ENCODE assay signal across 12 cellular contexts in the genomic region with DNA sequence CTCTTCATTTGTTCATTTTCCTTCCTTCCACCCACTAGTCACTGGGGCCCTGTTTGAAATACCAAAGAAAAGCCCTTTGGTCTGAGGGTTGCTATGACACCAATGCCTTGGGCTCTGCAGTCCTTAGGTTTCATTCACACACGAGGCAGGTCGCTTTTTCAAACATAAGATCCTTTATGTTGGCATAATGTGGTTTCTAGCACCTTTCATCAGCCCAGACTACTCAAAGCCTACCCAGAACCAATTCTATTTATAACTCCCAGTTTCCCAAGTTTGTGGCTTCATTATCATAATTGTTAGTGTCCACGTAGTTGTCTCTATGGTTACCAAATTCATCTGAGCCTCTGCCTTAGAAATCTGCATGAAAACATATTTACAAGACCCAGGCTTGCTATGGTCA. TPM values are rescaled to one million over a fixed set of nuclear protein-coding genes. Genes with fewer than 3 reads are reported as not detected.
A peak's percentile ranks its signal among the peaks of the same experiment; 100 is the strongest.
DNase-seq lines count a peak whose midpoint lies in the region; ATAC-seq and TF ChIP-seq lines count a peak whose summit lies in the region.
"Had no signal": no experiment of that assay in that cellular context is flagged by ENCODE, and none has a peak within 500 bp of the region (broad histone marks: within the 10 kb centered on the region; RNA-seq: fewer than 3 reads in every experiment).

No MANE protein-coding gene starts in this region.

- H3K4me1 ChIP-seq in smooth muscle cell (ENCODE audit: low read depth), result peaks cover 23% of the 10 kb centered on the region

- H2AFZ ChIP-seq in smooth muscle cell (ENCODE audit: low read depth), result no peak overlapping the region

- peak overlapping the region; percentile 99 for H3K27ac ChIP-seq in smooth muscle cell (ENCODE audit: low read depth)

- H3K4me3 ChIP-seq in cardiac fibroblast (replicated peaks in 1 of 2; ENCODE audit: low read depth in 2 of 2, low read length in 2 of 2), result no peak overlapping the region
- H3K4me3 ChIP-seq in smooth muscle cell, result no peak overlapping the region
- H3K4me3 ChIP-seq: lung had no signal

- 6% methylated on average over 3 of the region's 3 CpGs for WGBS in smooth muscle cell (ENCODE audit: low lambda C conversion rate)

- ATAC-seq in GM21526 (IDR thresholded peaks at IDR 0.05; ENCODE audit: low FRiP score, unreplicated experiment), result no peak
- ATAC-seq: right cardiac atrium had no signal

- no peaks in the 10 kb centered on the region for H3K27me3 ChIP-seq in smooth muscle cell (ENCODE audit: low read depth)

- peak; percentile 44 for DNase-seq in NCI-H345 (lab: John Stamatoyannopoulos, UW)
- no peak for DNase-seq in NCI-H345 treated with DMSO at 0.1 percent for 48 hours (lab: John Stamatoyannopoulos, UW; ENCODE audit: unreplicated experiment)
- DNase-seq in NCI-H2196 (lab: John Stamatoyannopoulos, UW; ENCODE audit: unreplicated experiment), result peak; percentile 40
- DNase-seq in cardiac fibroblast (ENCODE audit: low read depth in 2 of 2), result peak; percentile 16 to 73
- no peak for DNase-seq in smooth muscle cell (lab: John Stamatoyannopoulos, UW; ENCODE audit: unreplicated experiment)
- DNase-seq in cerebellar nuclear complex (lab: John Stamatoyannopoulos, UW), result no peak
- DNase-seq in activated CD4-positive, alpha-beta T cell treated with anti-CD3 and anti-CD28 coated beads, Interleukin-2, amount 50 U/mL, for 48 hours, result no peak
- DNase-seq: aorta, NCI-H2081 treated with DMSO at 0.1 percent for 48 hours, right cardiac atrium had no signal

- no peaks in the 10 kb centered on the region for H3K36me3 ChIP-seq in smooth muscle cell (ENCODE audit: low read depth)

- H3K9ac ChIP-seq in smooth muscle cell (ENCODE audit: low read depth), result peak overlapping the region; percentile 88

- H3K79me2 ChIP-seq in smooth muscle cell (ENCODE audit: low read depth), result no peaks in the 10 kb centered on the region

- H3F3A ChIP-seq in smooth muscle cell (ENCODE audit: low read depth), result peaks cover 15% of the 10 kb centered on the region

- no peaks in the 10 kb centered on the region for H4K20me1 ChIP-seq in smooth muscle cell (ENCODE audit: low read depth)

- peak overlapping the region; percentile 76 for H3K4me2 ChIP-seq in smooth muscle cell

- H3K9me3 ChIP-seq in smooth muscle cell (replicated peaks; ENCODE audit: low read depth), result no peaks in the 10 kb centered on the region

- no peak for TF ChIP-seq CTCF in cardiac fibroblast (IDR thresholded peaks at IDR 0.05; ENCODE audit: low read depth, low read length)
- TF ChIP-seq CTCF in smooth muscle cell (IDR thresholded peaks at IDR 0.05; ENCODE audit: borderline replicate concordance, insufficient read depth, poor library complexity, severe bottlenecking), result no peak

RNA-seq across cellular contexts. Expression of gene TP53RK, which starts 6.6 kb away (rescaled TPM):
- 26.5 and 30.9 TPM in 2 replicates for total RNA-seq in smooth muscle cell
- 28.2 and 30.9 TPM in 2 replicates for polyA plus RNA-seq in smooth muscle cell

RNA-seq across cellular contexts. Expression of gene SLC2A10, which starts 13.6 kb away (rescaled TPM):
- total RNA-seq in smooth muscle cell, result 43.7 and 59.7 TPM in 2 replicates
- polyA plus RNA-seq in smooth muscle cell, result 27.4 and 40.5 TPM in 2 replicates

RNA-seq across cellular contexts. Expression of gene SLC13A3, which starts 44.6 kb away (rescaled TPM):
- total RNA-seq in smooth muscle cell, result 6.4 and 8.6 TPM in 2 replicates
- polyA plus RNA-seq in smooth muscle cell, result 6.2 and 7.7 TPM in 2 replicates

Comparison
In these comparisons a context has a peak if more than half of its experiments do, and no peak if none do; other contexts are left out.
1. DNase-seq: peak in NCI-H345 (single experiment), NCI-H2196 (single experiment) and cardiac fibroblast (2 of 2); none in NCI-H345 treated with DMSO at 0.1 percent for 48 hours (single experiment), smooth muscle cell (single experiment), cerebellar nuclear complex (0 of 2) and activated CD4-positive, alpha-beta T cell treated with anti-CD3 and anti-CD28 coated beads, Interleukin-2, amount 50 U/mL, for 48 hours (0 of 2).